In genomic region chr15:66169023-66169422, GRCh38 we compare ENCODE assay signal across 24 cellular contexts.
DNase-seq lines count a peak whose midpoint lies in the region; ATAC-seq, FAIRE-seq and TF ChIP-seq lines count a peak whose summit lies in the region.
"Had no signal": no experiment of that assay in that cellular context is flagged by ENCODE, and none has a peak within 500 bp of the region (broad histone marks: within the 10 kb centered on the region; RNA-seq: fewer than 3 reads in every experiment).

No MANE protein-coding gene starts in this region.

- H3K27ac Mint-ChIP-seq in activated naive CD8-positive, alpha-beta T cell treated with anti-CD3 and anti-CD28 coated beads, Interleukin-2, amount 10 ng/mL, durations not matched to agents 7 days and 5 days = no peak overlapping the region
- H3K27ac Mint-ChIP-seq: activated CD4-positive, alpha-beta memory T cell treated with anti-CD3 and anti-CD28 coated beads for 36 hours; activated naive CD4-positive, alpha-beta T cell treated with anti-CD3 and anti-CD28 coated beads for 36 hours; activated T-cell treated with anti-CD3 and anti-CD28 coated beads, Interleukin-2, amount 50 U/mL, for 24 hours; memory B cell had no signal

- 72 to 88% (median 76%) methylated on average over 12 of the region's 12 CpGs for WGBS in stomach, 5 donors

- FAIRE-seq in urothelium cell line (lab: Jason Lieb, UNC) = no peak
- FAIRE-seq: A549, astrocyte, D721Med, H54 had no signal

- no peaks in the 10 kb centered on the region for H3K36me3 ChIP-seq in stomach
- H3K36me3 ChIP-seq: BE2C, Peyer's patch, upper lobe of left lung had no signal

- no peaks in the 10 kb centered on the region for H3K9me3 ChIP-seq in stomach
- H3K9me3 ChIP-seq: A549, BE2C, Peyer's patch, upper lobe of left lung had no signal

- no peaks in the 10 kb centered on the region for H3K36me3 Mint-ChIP-seq in activated naive CD8-positive, alpha-beta T cell treated with anti-CD3 and anti-CD28 coated beads, Interleukin-2, amount 10 ng/mL, durations not matched to agents 7 days and 5 days
- H3K36me3 Mint-ChIP-seq: activated CD4-positive, alpha-beta memory T cell treated with anti-CD3 and anti-CD28 coated beads for 36 hours had no signal

- no peak for TF ChIP-seq EP300 in stomach (IDR thresholded peaks at IDR 0.05)

- peak; percentile 12 for DNase-seq in NCI-H510A treated with DMSO at 0.1 percent for 48 hours (lab: John Stamatoyannopoulos, UW)
- DNase-seq in NCI-H510A (lab: John Stamatoyannopoulos, UW) = no peak
- peak; percentile 96 for DNase-seq in NCI-H524 treated with DMSO at 0.1 percent for 48 hours (lab: John Stamatoyannopoulos, UW)
- DNase-seq in activated naive CD8-positive, alpha-beta T cell treated with anti-CD3 and anti-CD28 coated beads, Interleukin-2, amount 10 ng/mL, durations not matched to agents 7 days and 5 days = no peak
- DNase-seq in SIG-M5 (lab: John Stamatoyannopoulos, UW) = no peak
- DNase-seq in stomach = no peak
- no peak for DNase-seq in urothelium cell line (ENCODE audit: low spot score)
- DNase-seq: activated CD4-positive, alpha-beta memory T cell treated with anti-CD3 and anti-CD28 coated beads for 36 hours; activated naive CD4-positive, alpha-beta T cell treated with anti-CD3 and anti-CD28 coated beads for 36 hours; activated T-cell treated with anti-CD3 and anti-CD28 coated beads, Interleukin-2, amount 50 U/mL, for 24 hours; BE2C; Kasumi-1; left cardiac atrium; NCI-H1048; occipital lobe; Peyer's patch; stimulated activated CD4-positive, alpha-beta T cell treated with anti-CD3 and anti-CD28 coated beads, Interleukin-4, amount 100 ng/mL, for 24 hours; upper lobe of left lung had no signal

- no peak overlapping the region for H3K4me3 Mint-ChIP-seq in activated naive CD8-positive, alpha-beta T cell treated with anti-CD3 and anti-CD28 coated beads, Interleukin-2, amount 10 ng/mL, durations not matched to agents 7 days and 5 days
- H3K4me3 Mint-ChIP-seq: activated CD4-positive, alpha-beta memory T cell treated with anti-CD3 and anti-CD28 coated beads for 36 hours; activated naive CD4-positive, alpha-beta T cell treated with anti-CD3 and anti-CD28 coated beads for 36 hours; activated T-cell treated with anti-CD3 and anti-CD28 coated beads, Interleukin-2, amount 50 U/mL, for 24 hours; memory B cell had no signal

- POLR2A ChIA-PET in activated naive CD8-positive, alpha-beta T cell treated with anti-CD3 and anti-CD28 coated beads, Interleukin-2, amount 10 ng/mL, durations not matched to agents 7 days and 5 days (lab: Charles Lee) = no interaction called here

- no peak overlapping the region for H3K4me3 ChIP-seq in stomach
- H3K4me3 ChIP-seq: A549, Peyer's patch, upper lobe of left lung had no signal

- H3K4me1 ChIP-seq in stomach = no peaks in the 10 kb centered on the region
- H3K4me1 ChIP-seq: A549, Peyer's patch, upper lobe of left lung had no signal

- H3K27me3 ChIP-seq in stomach = peaks cover 0 to 24% (median 0%) of the 10 kb centered on the region in 3 donors
- H3K27me3 ChIP-seq: BE2C, Peyer's patch, upper lobe of left lung had no signal

- peak; percentile 56 for ATAC-seq in activated naive CD8-positive, alpha-beta T cell treated with anti-CD3 and anti-CD28 coated beads, Interleukin-2, amount 10 ng/mL, durations not matched to agents 7 days and 5 days (ENCODE audit: low read depth)
- ATAC-seq in GM18909 (IDR thresholded peaks at IDR 0.05; ENCODE audit: poor library complexity, unreplicated experiment) = no peak
- ATAC-seq: A549, left cardiac atrium had no signal

- H3K27me3 Mint-ChIP-seq in activated naive CD8-positive, alpha-beta T cell treated with anti-CD3 and anti-CD28 coated beads, Interleukin-2, amount 10 ng/mL, durations not matched to agents 7 days and 5 days = peaks cover 4% of the 10 kb centered on the region
- H3K27me3 Mint-ChIP-seq: activated CD4-positive, alpha-beta memory T cell treated with anti-CD3 and anti-CD28 coated beads for 36 hours had no signal

- H3K9me3 Mint-ChIP-seq in activated naive CD8-positive, alpha-beta T cell treated with anti-CD3 and anti-CD28 coated beads, Interleukin-2, amount 10 ng/mL, durations not matched to agents 7 days and 5 days = no peaks in the 10 kb centered on the region
- H3K9me3 Mint-ChIP-seq: activated CD4-positive, alpha-beta memory T cell treated with anti-CD3 and anti-CD28 coated beads for 36 hours; activated naive CD4-positive, alpha-beta T cell treated with anti-CD3 and anti-CD28 coated beads for 36 hours; activated T-cell treated with anti-CD3 and anti-CD28 coated beads, Interleukin-2, amount 50 U/mL, for 24 hours; memory B cell had no signal

- intact Hi-C loops in stomach (cut with DNase I; ENCODE audit: low total_unique reads) = no loop called here

- peaks cover 3% of the 10 kb centered on the region for H3K4me1 Mint-ChIP-seq in activated naive CD8-positive, alpha-beta T cell treated with anti-CD3 and anti-CD28 coated beads, Interleukin-2, amount 10 ng/mL, durations not matched to agents 7 days and 5 days
- H3K4me1 Mint-ChIP-seq: memory B cell had no signal

- TF ChIP-seq CTCF in stomach (IDR thresholded peaks at IDR 0.05) = no peak

- no peak for TF ChIP-seq POLR2A in stomach (IDR thresholded peaks at IDR 0.05)

- H3K27ac ChIP-seq in stomach = no peak overlapping the region
- H3K27ac ChIP-seq: A549, Peyer's patch, upper lobe of left lung had no signal

Comparison
In these comparisons a context has a peak if more than half of its experiments do, and no peak if none do; other contexts are left out.
1. DNase-seq: peak in NCI-H510A treated with DMSO at 0.1 percent for 48 hours (single experiment) and NCI-H524 treated with DMSO at 0.1 percent for 48 hours (single experiment); none in NCI-H510A (single experiment), activated naive CD8-positive, alpha-beta T cell treated with anti-CD3 and anti-CD28 coated beads, Interleukin-2, amount 10 ng/mL, durations not matched to agents 7 days and 5 days (single experiment), SIG-M5 (single experiment), stomach (single experiment) and urothelium cell line (single experiment).